In genomic region chr10:130485241-130485957, GRCh38 we compare ENCODE assay signal across 30 cellular contexts.
"Had no signal": no experiment of that assay in that cellular context is flagged by ENCODE, and none has a peak within 500 bp of the region (broad histone marks: within the 10 kb centered on the region; RNA-seq: fewer than 3 reads in every experiment).

No MANE protein-coding gene starts in this region.

- H3K36me3 Mint-ChIP-seq: activated naive CD4-positive, alpha-beta T cell treated with anti-CD3 and anti-CD28 coated beads, Interleukin-2, amount 50 U/mL, for 72 hours had no signal

- H3K27ac Mint-ChIP-seq: activated CD4-positive, alpha-beta T cell treated with anti-CD3 and anti-CD28 coated beads, Interleukin-2, amount 10 ng/mL, durations not matched to agents 24 days and 14 days; activated CD8-positive, alpha-beta T cell treated with anti-CD3 and anti-CD28 coated beads for 36 hours; activated naive CD4-positive, alpha-beta T cell treated with anti-CD3 and anti-CD28 coated beads for 36 hours; activated naive CD4-positive, alpha-beta T cell treated with anti-CD3 and anti-CD28 coated beads, Interleukin-2, amount 50 U/mL, for 72 hours; activated T-cell treated with anti-CD3 and anti-CD28 coated beads, Interleukin-2, amount 50 U/mL, for 72 hours; activated T-helper 17 cell treated with anti-CD3 and anti-CD28 coated beads, Interleukin-2, amount 50 U/mL, for 72 hours had no signal

- H3K4me1 ChIP-seq: adrenal gland, body of pancreas, breast epithelium, SJCRH30 had no signal

- H3K4me3 Mint-ChIP-seq: activated CD4-positive, alpha-beta T cell treated with anti-CD3 and anti-CD28 coated beads, Interleukin-2, amount 10 ng/mL, durations not matched to agents 24 days and 14 days; activated CD8-positive, alpha-beta T cell treated with anti-CD3 and anti-CD28 coated beads for 36 hours; activated naive CD4-positive, alpha-beta T cell treated with anti-CD3 and anti-CD28 coated beads for 36 hours; activated T-cell treated with anti-CD3 and anti-CD28 coated beads, Interleukin-2, amount 50 U/mL, for 72 hours; activated T-helper 17 cell treated with anti-CD3 and anti-CD28 coated beads, Interleukin-2, amount 50 U/mL, for 72 hours had no signal

- H3K9me3 ChIP-seq: adrenal gland, body of pancreas, breast epithelium, SJCRH30 had no signal

- ATAC-seq: activated CD8-positive, alpha-beta T cell treated with anti-CD3 and anti-CD28 coated beads for 36 hours; activated naive CD4-positive, alpha-beta T cell treated with anti-CD3 and anti-CD28 coated beads, Interleukin-2, amount 50 U/mL, for 72 hours; activated T-cell treated with anti-CD3 and anti-CD28 coated beads, Interleukin-2, amount 50 U/mL, for 72 hours; activated T-helper 17 cell treated with anti-CD3 and anti-CD28 coated beads, Interleukin-2, amount 50 U/mL, for 72 hours; body of pancreas; Panc1 had no signal

- H3K27ac ChIP-seq: adrenal gland, body of pancreas, breast epithelium, SJCRH30, SK-N-MC, WERI-Rb-1 had no signal

- H3K9me3 Mint-ChIP-seq: activated CD4-positive, alpha-beta T cell treated with anti-CD3 and anti-CD28 coated beads, Interleukin-2, amount 10 ng/mL, durations not matched to agents 24 days and 14 days; activated CD8-positive, alpha-beta T cell treated with anti-CD3 and anti-CD28 coated beads for 36 hours; activated naive CD4-positive, alpha-beta T cell treated with anti-CD3 and anti-CD28 coated beads for 36 hours; activated naive CD4-positive, alpha-beta T cell treated with anti-CD3 and anti-CD28 coated beads, Interleukin-2, amount 50 U/mL, for 72 hours; activated T-cell treated with anti-CD3 and anti-CD28 coated beads, Interleukin-2, amount 50 U/mL, for 72 hours; activated T-helper 17 cell treated with anti-CD3 and anti-CD28 coated beads, Interleukin-2, amount 50 U/mL, for 72 hours had no signal

- H3K36me3 ChIP-seq: adrenal gland, breast epithelium, SJCRH30, WERI-Rb-1 had no signal

- H3K27me3 Mint-ChIP-seq: activated CD4-positive, alpha-beta T cell treated with anti-CD3 and anti-CD28 coated beads, Interleukin-2, amount 10 ng/mL, durations not matched to agents 24 days and 14 days; activated CD8-positive, alpha-beta T cell treated with anti-CD3 and anti-CD28 coated beads for 36 hours; activated T-helper 17 cell treated with anti-CD3 and anti-CD28 coated beads, Interleukin-2, amount 50 U/mL, for 72 hours had no signal

- H3K27me3 ChIP-seq: adrenal gland, body of pancreas, SJCRH30 had no signal

- DNase-seq: activated CD4-positive, alpha-beta T cell treated with anti-CD3 and anti-CD28 coated beads for 1 hour; activated CD4-positive, alpha-beta T cell treated with anti-CD3 and anti-CD28 coated beads, Interleukin-2, amount 10 ng/mL, durations not matched to agents 24 days and 14 days; activated CD4-positive, alpha-beta T cell treated with anti-CD3 and anti-CD28 coated beads, Interleukin-2, amount 50 U/mL, for 4 hours; activated CD4-positive, CD25-positive, alpha-beta regulatory T cell; activated CD8-positive, alpha-beta T cell treated with anti-CD3 and anti-CD28 coated beads for 36 hours; activated gamma-delta T cell treated with Interleukin-2 at 50 U/mL for 16 hours; activated naive CD4-positive, alpha-beta T cell treated with anti-CD3 and anti-CD28 coated beads for 36 hours; activated T-cell treated with anti-CD3 and anti-CD28 coated beads, Interleukin-2, amount 50 U/mL, for 1 hour; activated T-cell treated with anti-CD3 and anti-CD28 coated beads, Interleukin-2, amount 50 U/mL, for 72 hours; adrenal gland; body of pancreas; Karpas-422; KBM-7; NCI-H1105 treated with DMSO at 0.1 percent for 48 hours; NCI-H1436; NCI-H1694; NCI-H1930; NCI-H2081 treated with DMSO at 0.1 percent for 48 hours; NCI-H345; NCI-H524 treated with DMSO at 0.1 percent for 48 hours; SHP77; SJCRH30; T1000; WERI-Rb-1 had no signal

- FAIRE-seq: astrocyte had no signal

- H3K4me3 ChIP-seq: adrenal gland, body of pancreas, breast epithelium, SJCRH30, SK-N-MC had no signal

- H3K4me1 Mint-ChIP-seq: activated CD4-positive, alpha-beta T cell treated with anti-CD3 and anti-CD28 coated beads, Interleukin-2, amount 10 ng/mL, durations not matched to agents 24 days and 14 days; activated T-helper 17 cell treated with anti-CD3 and anti-CD28 coated beads, Interleukin-2, amount 50 U/mL, for 72 hours had no signal
